In the genomic region with DNA sequence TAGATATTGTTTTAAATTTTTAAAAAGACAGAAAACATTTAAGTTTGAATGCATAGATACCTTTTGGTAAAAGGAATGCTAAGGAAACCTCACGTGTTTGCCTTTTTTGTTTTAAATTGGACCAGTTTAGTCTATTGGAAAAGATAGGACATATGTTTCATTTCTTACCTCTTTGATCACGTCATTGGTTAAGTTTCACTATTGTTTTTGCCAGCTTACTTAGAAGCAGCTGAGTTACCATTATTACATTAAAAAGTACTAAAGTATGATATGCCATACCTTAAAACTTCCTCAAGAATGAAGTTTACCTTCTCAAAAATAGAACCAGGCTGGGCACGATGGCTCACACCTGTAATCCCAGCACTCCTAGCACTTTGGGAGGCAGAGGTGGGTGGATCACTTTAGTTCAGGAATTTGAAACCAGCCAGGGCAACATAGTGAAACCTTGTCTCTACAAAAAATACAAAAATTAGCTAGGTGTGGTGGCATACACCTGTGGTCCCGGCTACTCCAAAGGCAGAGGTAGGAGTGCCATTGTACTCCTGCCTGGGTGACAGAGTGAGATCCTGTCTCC, we compare ENCODE assay signal across 2 cellular contexts.
TF ChIP-seq lines count a peak whose summit lies in the region.

No MANE protein-coding gene starts in this region.

TF ChIP-seq in endothelial cell of umbilical vein, 7 proteins besides CTCF, POLR2A, EP300 and RAD21:
- TF ChIP-seq GATA2 (IDR thresholded peaks at IDR 0.05; ENCODE audit: insufficient read depth, insufficient read length, low read depth, low read length), result no peak
- no peak for TF ChIP-seq JUN (IDR thresholded peaks at IDR 0.05; ENCODE audit: borderline replicate concordance, insufficient read depth, insufficient read length, low read depth)
- no peak for TF ChIP-seq EZH2 (IDR thresholded peaks at IDR 0.05; ENCODE audit: borderline replicate concordance, low read depth, low read length, severe bottlenecking)
- no peak for TF ChIP-seq FOS (IDR thresholded peaks at IDR 0.05; ENCODE audit: borderline replicate concordance, insufficient read depth, low read length)
- no peak for TF ChIP-seq POLR2AphosphoS5 (IDR thresholded peaks at IDR 0.05; ENCODE audit: insufficient read depth, low read depth, low read length)
- TF ChIP-seq, protein P1, sequence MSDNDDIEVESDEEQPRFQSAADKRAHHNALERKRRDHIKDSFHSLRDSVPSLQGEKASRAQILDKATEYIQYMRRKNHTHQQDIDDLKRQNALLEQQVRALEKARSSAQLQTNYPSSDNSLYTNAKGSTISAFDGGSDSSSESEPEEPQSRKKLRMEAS (IDR thresholded peaks at IDR 0.05; ENCODE audit: insufficient read depth, insufficient read length), result no peak
- TF ChIP-seq MYC (IDR thresholded peaks at IDR 0.05; ENCODE audit: low read depth, low read length), result no peak

TF ChIP-seq in GM23338, 12 proteins besides CTCF, POLR2A, EP300 and RAD21:
- TF ChIP-seq, protein P2, sequence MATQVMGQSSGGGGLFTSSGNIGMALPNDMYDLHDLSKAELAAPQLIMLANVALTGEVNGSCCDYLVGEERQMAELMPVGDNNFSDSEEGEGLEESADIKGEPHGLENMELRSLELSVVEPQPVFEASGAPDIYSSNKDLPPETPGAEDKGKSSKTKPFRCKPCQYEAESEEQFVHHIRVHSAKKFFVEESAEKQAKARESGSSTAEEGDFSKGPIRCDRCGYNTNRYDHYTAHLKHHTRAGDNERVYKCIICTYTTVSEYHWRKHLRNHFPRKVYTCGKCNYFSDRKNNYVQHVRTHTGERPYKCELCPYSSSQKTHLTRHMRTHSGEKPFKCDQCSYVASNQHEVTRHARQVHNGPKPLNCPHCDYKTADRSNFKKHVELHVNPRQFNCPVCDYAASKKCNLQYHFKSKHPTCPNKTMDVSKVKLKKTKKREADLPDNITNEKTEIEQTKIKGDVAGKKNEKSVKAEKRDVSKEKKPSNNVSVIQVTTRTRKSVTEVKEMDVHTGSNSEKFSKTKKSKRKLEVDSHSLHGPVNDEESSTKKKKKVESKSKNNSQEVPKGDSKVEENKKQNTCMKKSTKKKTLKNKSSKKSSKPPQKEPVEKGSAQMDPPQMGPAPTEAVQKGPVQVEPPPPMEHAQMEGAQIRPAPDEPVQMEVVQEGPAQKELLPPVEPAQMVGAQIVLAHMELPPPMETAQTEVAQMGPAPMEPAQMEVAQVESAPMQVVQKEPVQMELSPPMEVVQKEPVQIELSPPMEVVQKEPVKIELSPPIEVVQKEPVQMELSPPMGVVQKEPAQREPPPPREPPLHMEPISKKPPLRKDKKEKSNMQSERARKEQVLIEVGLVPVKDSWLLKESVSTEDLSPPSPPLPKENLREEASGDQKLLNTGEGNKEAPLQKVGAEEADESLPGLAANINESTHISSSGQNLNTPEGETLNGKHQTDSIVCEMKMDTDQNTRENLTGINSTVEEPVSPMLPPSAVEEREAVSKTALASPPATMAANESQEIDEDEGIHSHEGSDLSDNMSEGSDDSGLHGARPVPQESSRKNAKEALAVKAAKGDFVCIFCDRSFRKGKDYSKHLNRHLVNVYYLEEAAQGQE (IDR thresholded peaks at IDR 0.05; ENCODE audit: unreplicated experiment), result no peak
- TF ChIP-seq ZNF331 (CRISPR knock-in tag; IDR thresholded peaks at IDR 0.05; ENCODE audit: low read depth), result no peak
- no peak for TF ChIP-seq NANOG (IDR thresholded peaks at IDR 0.05; ENCODE audit: borderline replicate concordance)
- TF ChIP-seq STAT1 (IDR thresholded peaks at IDR 0.05; ENCODE audit: unreplicated experiment), result no peak
